In the genomic region with DNA sequence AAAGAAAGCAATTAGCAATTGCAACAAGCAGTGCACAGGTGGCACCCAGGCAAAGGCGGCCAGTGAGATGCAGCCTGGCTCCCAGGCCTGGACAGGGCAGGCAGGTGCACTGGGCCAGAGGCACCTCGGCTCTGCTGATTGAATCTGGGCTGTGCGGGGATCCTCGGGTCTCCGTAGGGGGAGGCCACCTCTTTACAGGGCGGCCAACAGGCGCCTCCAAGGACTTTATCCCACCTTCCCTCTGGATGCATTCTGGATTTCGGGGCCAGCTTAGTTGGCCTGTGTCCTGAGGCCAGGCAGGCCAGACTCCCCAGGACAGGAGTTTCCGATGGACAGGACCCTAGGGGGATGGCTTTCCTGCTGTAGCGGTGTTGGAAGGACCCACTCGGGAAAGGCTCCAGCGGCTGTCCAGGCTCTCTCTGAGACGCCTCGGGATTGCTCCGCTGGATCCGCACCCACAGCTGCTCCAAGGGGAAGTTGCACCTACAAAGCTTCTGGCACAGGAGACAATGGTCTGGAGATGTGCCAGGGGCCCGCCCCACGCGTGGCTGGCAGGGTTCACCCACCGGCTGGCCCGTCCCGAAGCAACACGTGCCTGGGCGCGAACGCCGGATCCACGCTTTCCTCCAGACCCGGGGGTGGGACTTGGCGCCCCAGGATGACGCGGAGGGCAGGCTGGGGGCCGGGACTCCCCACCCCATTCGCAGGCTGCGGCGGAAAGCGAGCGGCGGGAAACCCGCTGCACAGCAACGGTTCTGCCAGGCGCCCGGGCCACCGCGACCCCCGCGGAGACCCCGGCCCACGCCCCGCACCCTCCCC, we compare ENCODE assay signal across 8 cellular contexts. TPM values are rescaled to one million over a fixed set of nuclear protein-coding genes. Genes with fewer than 3 reads are reported as not detected.
A peak's percentile ranks its signal among the peaks of the same experiment; 100 is the strongest.
DNase-seq lines count a peak whose midpoint lies in the region; ATAC-seq and TF ChIP-seq lines count a peak whose summit lies in the region.

No MANE protein-coding gene starts in this region.

- H3K79me2 ChIP-seq in DOHH2 (ENCODE audit: control insufficient read depth, low read length): peaks cover 49% of the 10 kb centered on the region

- H3K36me3 ChIP-seq in DOHH2 (ENCODE audit: control insufficient read depth, low read length) (peaks cover 30% of the 10 kb centered on the region), esophagus (ENCODE audit: control insufficient read depth in 2 of 2, insufficient read depth in 2 of 2, low read length in 1 of 2) (no peaks in the 10 kb centered on the region), muscle layer of colon (ENCODE audit: insufficient read depth, low read length) (no peaks in the 10 kb centered on the region)

- H3K4me2 ChIP-seq in DOHH2 (ENCODE audit: low read length): peak overlapping the region; percentile 94

- no peaks in the 10 kb centered on the region for H4K20me1 ChIP-seq in DOHH2 (ENCODE audit: control insufficient read depth, insufficient read depth, low read depth, low read length)

- H3K9ac ChIP-seq in muscle layer of colon (ENCODE audit: low read length): no peak overlapping the region

- WGBS in esophagus, 2 donors: 12 to 17% methylated on average over 33 to 50 of the region's 50 CpGs

- H3K27ac ChIP-seq in DOHH2 (ENCODE audit: low read depth, low read length): peak overlapping the region; percentile 24; the same call in 1 of the 2 replicates
- H3K27ac ChIP-seq in esophagus (ENCODE audit: low read depth in 2 of 2, low read length in 1 of 2): peak overlapping the region in 1 of 2 donors; percentile 16
- no peak overlapping the region for H3K27ac ChIP-seq in muscle layer of colon (ENCODE audit: low read depth, low read length)

- H3K4me3 ChIP-seq in DOHH2 (ENCODE audit: low read length): peak overlapping the region; percentile 84
- peak overlapping the region; percentile 20 to 56 for H3K4me3 ChIP-seq in esophagus (ENCODE audit: low read depth in 1 of 2, low read length in 2 of 2)
- H3K4me3 ChIP-seq in muscle layer of colon (ENCODE audit: low read depth in 1 of 2, low read length in 2 of 2): peak overlapping the region; percentile 35 to 49

- ATAC-seq in HG02588 (IDR thresholded peaks at IDR 0.05; ENCODE audit: unreplicated experiment) (peak; percentile 37), HG02642 (IDR thresholded peaks at IDR 0.05; ENCODE audit: poor library complexity, unreplicated experiment) (no peak)

- no peaks in the 10 kb centered on the region for H3K9me2 ChIP-seq in DOHH2 (replicated peaks; ENCODE audit: control insufficient read depth, low read length)

- H3K27me3 ChIP-seq in DOHH2 (ENCODE audit: control insufficient read depth, low read length): peaks cover 31% of the 10 kb centered on the region
- no peaks in the 10 kb centered on the region for H3K27me3 ChIP-seq in esophagus (ENCODE audit: control insufficient read depth in 1 of 2, insufficient read depth in 2 of 2, low read length in 2 of 2)
- no peaks in the 10 kb centered on the region for H3K27me3 ChIP-seq in muscle layer of colon (ENCODE audit: control insufficient read depth in 1 of 2, insufficient read depth in 2 of 2, low read length in 2 of 2)

- no peaks in the 10 kb centered on the region for H3F3A ChIP-seq in DOHH2 (ENCODE audit: control insufficient read depth, insufficient read depth)

- H3K9me3 ChIP-seq in DOHH2 (ENCODE audit: control insufficient read depth, insufficient read depth, low read length): no peaks in the 10 kb centered on the region
- no peaks in the 10 kb centered on the region for H3K9me3 ChIP-seq in esophagus (ENCODE audit: control insufficient read depth in 2 of 2, insufficient read depth in 1 of 2, low read depth in 1 of 2, low read length in 1 of 2)
- H3K9me3 ChIP-seq in muscle layer of colon (ENCODE audit: low read length): no peaks in the 10 kb centered on the region

- H3K4me1 ChIP-seq in DOHH2 (ENCODE audit: control insufficient read depth, low read length) (peaks cover 18% of the 10 kb centered on the region), esophagus (ENCODE audit: control insufficient read depth in 2 of 2, insufficient read depth in 2 of 2, low read length in 1 of 2) (peaks cover 0 to 7% of the 10 kb centered on the region in 2 donors), muscle layer of colon (ENCODE audit: insufficient read depth, low read length) (peaks cover 7% of the 10 kb centered on the region)

- TF ChIP-seq CTCF in DOHH2 (IDR thresholded peaks at IDR 0.05; ENCODE audit: low read depth, low read length, poor library complexity, severe bottlenecking): no peak

- DNase-seq in NOMO-1 (lab: John Stamatoyannopoulos, UW; ENCODE audit: unreplicated experiment in 2 of 2): peak; percentile 71 to 87
- peak; percentile 50 for DNase-seq in activated T-cell treated with anti-CD3 and anti-CD28 coated beads for 1 hour (ENCODE audit: low read depth)
- peak; percentile 73 to 76 for DNase-seq in stimulated activated CD8-positive, alpha-beta memory T cell treated with anti-CD3 and anti-CD28 coated beads, Interleukin-7, amount 100 ng/mL, for 48 hours (ENCODE audit: extremely low read depth in 1 of 2, low read depth in 1 of 2)

RNA-seq across cellular contexts. Expression of gene SLC19A1, which starts 0.8 kb away (rescaled TPM):
- 1 to 10 TPM; 3.1 to 3.5 TPM for polyA plus RNA-seq in esophagus
